12 cellular contexts compared by ENCODE assay signal in genomic region chr12:32444895-32445294, GRCh38. TPM values are rescaled to one million over a fixed set of nuclear protein-coding genes. Genes with fewer than 3 reads are reported as not detected.
DNase-seq lines count a peak whose midpoint lies in the region; ATAC-seq and TF ChIP-seq lines count a peak whose summit lies in the region.
"Had no signal": no experiment of that assay in that cellular context is flagged by ENCODE, and none has a peak within 500 bp of the region (broad histone marks: within the 10 kb centered on the region; RNA-seq: fewer than 3 reads in every experiment).

No MANE protein-coding gene starts in this region.

- WGBS in spleen, 5 donors = 21 to 40% (median 30%) methylated on average over 2 of the region's 2 CpGs

- intact Hi-C loops in spleen (cut with DNase I; ENCODE audit: low total_unique reads) = no loop called here

- no peak overlapping the region for H3K27ac ChIP-seq in HEK293 (ENCODE audit: extremely low read depth, low read depth, low read length)
- peak overlapping the region; percentile 87 for H3K27ac ChIP-seq in RWPE1
- H3K27ac ChIP-seq in foreskin keratinocyte = no peak overlapping the region
- H3K27ac ChIP-seq in spleen = no peak overlapping the region
- H3K27ac ChIP-seq: lower lobe of right lung, transverse colon had no signal

- TF ChIP-seq POLR2A in spleen (IDR thresholded peaks at IDR 0.05) = no peak

- H3K4me3 Mint-ChIP-seq in stimulated activated naive CD8-positive, alpha-beta T cell treated with anti-CD3 and anti-CD28 coated beads, Interleukin-15, amount 100 ng/mL, for 72 hours = no peak overlapping the region
- H3K4me3 Mint-ChIP-seq: CD4-positive, alpha-beta memory T cell; dendritic cell treated with granulocyte-macrophage colony-stimulating factor and Interleukin-4, amounts not matched to agents 40 ng/mL and 50 ng/mL, for 4 days had no signal

- DNase-seq in ACHN (peak; percentile 100), RWPE1 (ENCODE audit: low spot score) (peak; percentile 80), foreskin keratinocyte (peak; percentile 88 to 94), spleen (no peak), KG1 (lab: John Stamatoyannopoulos, UW) (no peak)
- no peak for DNase-seq in stimulated activated naive CD8-positive, alpha-beta T cell treated with anti-CD3 and anti-CD28 coated beads, Interleukin-15, amount 100 ng/mL, for 72 hours
- DNase-seq in activated CD8-positive, alpha-beta memory T cell treated with anti-CD3 and anti-CD28 coated beads, Interleukin-2, amount 50 U/mL, for 48 hours = no peak
- DNase-seq: CD4-positive, alpha-beta memory T cell; lower lobe of right lung; transverse colon had no signal

- CTCF ChIA-PET in HEK293 (lab: Yijun Ruan, JAX) (no interaction called here), RWPE1 (lab: Yijun Ruan, JAX) (no interaction called here)

- H3K9me3 Mint-ChIP-seq in stimulated activated naive CD8-positive, alpha-beta T cell treated with anti-CD3 and anti-CD28 coated beads, Interleukin-15, amount 100 ng/mL, for 72 hours = no peaks in the 10 kb centered on the region
- H3K9me3 Mint-ChIP-seq: CD4-positive, alpha-beta memory T cell; dendritic cell treated with granulocyte-macrophage colony-stimulating factor and Interleukin-4, amounts not matched to agents 40 ng/mL and 50 ng/mL, for 4 days had no signal

- peak; percentile 56 for ATAC-seq in foreskin keratinocyte
- no peak for ATAC-seq in stimulated activated naive CD8-positive, alpha-beta T cell treated with anti-CD3 and anti-CD28 coated beads, Interleukin-15, amount 100 ng/mL, for 72 hours

- peaks cover 15% of the 10 kb centered on the region for H3K4me1 ChIP-seq in HEK293 (ENCODE audit: control insufficient read depth, insufficient read depth, low read length)
- peaks cover 26% of the 10 kb centered on the region for H3K4me1 ChIP-seq in foreskin keratinocyte
- H3K4me1 ChIP-seq in spleen = peaks cover 0 to 6% (median 0%) of the 10 kb centered on the region in 6 donors
- H3K4me1 ChIP-seq: lower lobe of right lung had no signal

- H3K27me3 Mint-ChIP-seq in stimulated activated naive CD8-positive, alpha-beta T cell treated with anti-CD3 and anti-CD28 coated beads, Interleukin-15, amount 100 ng/mL, for 72 hours = no peaks in the 10 kb centered on the region
- H3K27me3 Mint-ChIP-seq: CD4-positive, alpha-beta memory T cell had no signal

- H3K27me3 ChIP-seq in foreskin keratinocyte = no peaks in the 10 kb centered on the region
- no peaks in the 10 kb centered on the region for H3K27me3 ChIP-seq in spleen (replicated peaks in 1 of 7)
- H3K27me3 ChIP-seq: transverse colon had no signal

- in situ Hi-C loops in ACHN (cut with HindIII; ENCODE audit: low pct_ligation_motif_present, low pct_unique_long_range_greater_than_20kb, low sequenced_read_pairs) = no loop called here

- no peaks in the 10 kb centered on the region; a peak in 1 of 3 replicates for H3K36me3 ChIP-seq in HEK293 (ENCODE audit: control insufficient read depth in 2 of 2, insufficient read depth in 1 of 2, low read length in 2 of 2)
- H3K36me3 ChIP-seq in spleen = no peaks in the 10 kb centered on the region
- H3K36me3 ChIP-seq: lower lobe of right lung, transverse colon had no signal

- H3K9me3 ChIP-seq in HEK293 (ENCODE audit: control insufficient read depth, insufficient read depth, low read depth, low read length) = no peaks in the 10 kb centered on the region
- H3K9me3 ChIP-seq in spleen = no peaks in the 10 kb centered on the region
- H3K9me3 ChIP-seq: lower lobe of right lung, transverse colon had no signal

- POLR2A ChIA-PET in HEK293 (lab: Yijun Ruan, JAX) (no interaction called here), RWPE1 (lab: Yijun Ruan, JAX; ENCODE audit: low non-redundant PET) (no interaction called here)

- no peak overlapping the region for H3K27ac Mint-ChIP-seq in stimulated activated naive CD8-positive, alpha-beta T cell treated with anti-CD3 and anti-CD28 coated beads, Interleukin-15, amount 100 ng/mL, for 72 hours
- H3K27ac Mint-ChIP-seq: CD4-positive, alpha-beta memory T cell; dendritic cell treated with granulocyte-macrophage colony-stimulating factor and Interleukin-4, amounts not matched to agents 40 ng/mL and 50 ng/mL, for 4 days had no signal

- TF ChIP-seq CTCF in HEK293 (tag by site-specific recombination; IDR thresholded peaks at IDR 0.05) (no peak), RWPE1 (conservative IDR thresholded peaks at IDR 0.05; ENCODE audit: low read depth) (no peak), foreskin keratinocyte (conservative IDR thresholded peaks at IDR 0.05) (no peak), spleen (IDR thresholded peaks at IDR 0.05 in 8 of 11, conservative IDR thresholded peaks at IDR 0.05 in 3 of 11) (no peak)

- H3K4me3 ChIP-seq in HEK293 (ENCODE audit: low read depth, low read length) (no peak overlapping the region), spleen (no peak overlapping the region)
- H3K4me3 ChIP-seq: lower lobe of right lung, transverse colon had no signal

- peaks cover 16% of the 10 kb centered on the region for H3K4me1 Mint-ChIP-seq in stimulated activated naive CD8-positive, alpha-beta T cell treated with anti-CD3 and anti-CD28 coated beads, Interleukin-15, amount 100 ng/mL, for 72 hours

TF ChIP-seq in HEK293, 187 proteins besides CTCF, POLR2A, EP300 and RAD21 (continues in another document):
- TF ChIP-seq KLF1 (tag by site-specific recombination; IDR thresholded peaks at IDR 0.05) (no peak), WT1 (tag by site-specific recombination; IDR thresholded peaks at IDR 0.05) (no peak), ZNF629 (tag by site-specific recombination; IDR thresholded peaks at IDR 0.05) (peak; percentile 56; the same call in 1 of the 2 replicates), ZIC2 (tag by site-specific recombination; IDR thresholded peaks at IDR 0.05) (no peak), BCL11B (tag by site-specific recombination; IDR thresholded peaks at IDR 0.05; ENCODE audit: low read depth) (no peak), ZNF112 (tag by site-specific recombination; IDR thresholded peaks at IDR 0.05) (no peak), ZNF292 (tag by site-specific recombination; IDR thresholded peaks at IDR 0.05; ENCODE audit: borderline replicate concordance, low read depth) (no peak), ZBTB11 (tag by site-specific recombination; conservative IDR thresholded peaks at IDR 0.05; ENCODE audit: low read depth) (no peak), ZNF549 (tag by site-specific recombination; IDR thresholded peaks at IDR 0.05) (no peak), ZSCAN23 (tag by site-specific recombination; IDR thresholded peaks at IDR 0.05) (no peak), ZNF394 (tag by site-specific recombination; IDR thresholded peaks at IDR 0.05; ENCODE audit: borderline replicate concordance) (0 out of 2 replicates have a peak, but pooled peaks have one; percentile 22)
- TF ChIP-seq, protein P1, sequence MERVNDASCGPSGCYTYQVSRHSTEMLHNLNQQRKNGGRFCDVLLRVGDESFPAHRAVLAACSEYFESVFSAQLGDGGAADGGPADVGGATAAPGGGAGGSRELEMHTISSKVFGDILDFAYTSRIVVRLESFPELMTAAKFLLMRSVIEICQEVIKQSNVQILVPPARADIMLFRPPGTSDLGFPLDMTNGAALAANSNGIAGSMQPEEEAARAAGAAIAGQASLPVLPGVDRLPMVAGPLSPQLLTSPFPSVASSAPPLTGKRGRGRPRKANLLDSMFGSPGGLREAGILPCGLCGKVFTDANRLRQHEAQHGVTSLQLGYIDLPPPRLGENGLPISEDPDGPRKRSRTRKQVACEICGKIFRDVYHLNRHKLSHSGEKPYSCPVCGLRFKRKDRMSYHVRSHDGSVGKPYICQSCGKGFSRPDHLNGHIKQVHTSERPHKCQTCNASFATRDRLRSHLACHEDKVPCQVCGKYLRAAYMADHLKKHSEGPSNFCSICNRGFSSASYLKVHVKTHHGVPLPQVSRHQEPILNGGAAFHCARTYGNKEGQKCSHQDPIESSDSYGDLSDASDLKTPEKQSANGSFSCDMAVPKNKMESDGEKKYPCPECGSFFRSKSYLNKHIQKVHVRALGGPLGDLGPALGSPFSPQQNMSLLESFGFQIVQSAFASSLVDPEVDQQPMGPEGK (tag by site-specific recombination; IDR thresholded peaks at IDR 0.05) = no peak

RNA-seq across cellular contexts. Expression of gene FGD4, which starts 45.5 kb away (rescaled TPM):
- total RNA-seq in foreskin keratinocyte (12.1 and 13.9 TPM in 2 replicates), spleen (10 to 100 TPM; 18.3 to 44.4 (median 36.7) TPM)
- polyA plus RNA-seq in foreskin keratinocyte (1.4 and 1.7 TPM in 2 replicates), spleen (1 to 10 TPM; 1.0 to 3.1 (median 1.2) TPM)

Comparison
In these comparisons a context has a peak if more than half of its experiments do, and no peak if none do; other contexts are left out.
1. DNase-seq: peak in ACHN (single experiment), RWPE1 (single experiment) and foreskin keratinocyte (2 of 2); none in stimulated activated naive CD8-positive, alpha-beta T cell treated with anti-CD3 and anti-CD28 coated beads, Interleukin-15, amount 100 ng/mL, for 72 hours (0 of 2), spleen (single experiment), KG1 (single experiment) and activated CD8-positive, alpha-beta memory T cell treated with anti-CD3 and anti-CD28 coated beads, Interleukin-2, amount 50 U/mL, for 48 hours (single experiment).